Comparison of ENCODE assay signal across 24 cellular contexts in genomic region chr3:71243230-71243629, GRCh38.
DNase-seq lines count a peak whose midpoint lies in the region; ATAC-seq and TF ChIP-seq lines count a peak whose summit lies in the region.
"Had no signal": no experiment of that assay in that cellular context is flagged by ENCODE, and none has a peak within 500 bp of the region (broad histone marks: within the 10 kb centered on the region; RNA-seq: fewer than 3 reads in every experiment).

No MANE protein-coding gene starts in this region.

- 67% methylated on average over 8 of the region's 8 CpGs for WGBS in right cardiac atrium
- WGBS in gastroesophageal sphincter (ENCODE audit: low coverage in 1 of 2), 2 donors, result 22 to 38% methylated on average over 8 of the region's 8 CpGs

- peaks cover 4% of the 10 kb centered on the region for H3K27me3 Mint-ChIP-seq in nephron (ENCODE audit: low read depth)
- no peaks in the 10 kb centered on the region for H3K27me3 Mint-ChIP-seq in activated CD8-positive, alpha-beta T cell treated with anti-CD3 and anti-CD28 coated beads, Interleukin-2, amount 10 ng/mL, durations not matched to agents 7 days and 5 days (ENCODE audit: low read depth)
- H3K27me3 Mint-ChIP-seq: CD8-positive, alpha-beta memory T cell had no signal

- peaks cover 3% of the 10 kb centered on the region for H3K36me3 Mint-ChIP-seq in nephron (ENCODE audit: low read depth)
- H3K36me3 Mint-ChIP-seq in activated CD8-positive, alpha-beta T cell treated with anti-CD3 and anti-CD28 coated beads, Interleukin-2, amount 10 ng/mL, durations not matched to agents 7 days and 5 days (ENCODE audit: low read depth), result peaks cover 3% of the 10 kb centered on the region
- H3K36me3 Mint-ChIP-seq: stimulated activated effector memory CD8-positive, alpha-beta T cell treated with anti-CD3 and anti-CD28 coated beads, Interleukin-12 subunit alpha, Interleukin-12 subunit beta, amount 100 ng/mL, for 72 hours had no signal

- intact Hi-C loops in Right ventricle myocardium superior (cut with DNase I), result loop anchor here (10.0 kb wide), 2 partner anchors 178 to 342 kb away; partner anchors contain the start of gene FOXP1
- intact Hi-C loops in right cardiac atrium (cut with DNase I), result loop anchor here in 1 of 4 donors (10.0 kb wide), 1 partner anchor 108 kb away; no protein-coding TSS in a partner anchor
- intact Hi-C loops in upper lobe of right lung (cut with DNase I), result no loop called here

- H3K9me3 Mint-ChIP-seq in nephron, result no peaks in the 10 kb centered on the region
- no peaks in the 10 kb centered on the region for H3K9me3 Mint-ChIP-seq in activated CD8-positive, alpha-beta T cell treated with anti-CD3 and anti-CD28 coated beads, Interleukin-2, amount 10 ng/mL, durations not matched to agents 7 days and 5 days (ENCODE audit: insufficient read depth)
- H3K9me3 Mint-ChIP-seq: CD8-positive, alpha-beta memory T cell; H9; stimulated activated effector memory CD8-positive, alpha-beta T cell treated with anti-CD3 and anti-CD28 coated beads, Interleukin-12 subunit alpha, Interleukin-12 subunit beta, amount 100 ng/mL, for 72 hours had no signal

- no peak for TF ChIP-seq CTCF in gastroesophageal sphincter (IDR thresholded peaks at IDR 0.05)
- TF ChIP-seq CTCF in nephron (IDR thresholded peaks at IDR 0.05; ENCODE audit: unreplicated experiment in 3 of 3), result no peak
- TF ChIP-seq CTCF in upper lobe of right lung (IDR thresholded peaks at IDR 0.05), result no peak

- peaks cover 83% of the 10 kb centered on the region for H3K4me1 Mint-ChIP-seq in nephron
- H3K4me1 Mint-ChIP-seq in activated CD8-positive, alpha-beta T cell treated with anti-CD3 and anti-CD28 coated beads, Interleukin-2, amount 10 ng/mL, durations not matched to agents 7 days and 5 days (ENCODE audit: low read depth), result peaks cover 5% of the 10 kb centered on the region
- H3K4me1 Mint-ChIP-seq: stimulated activated effector memory CD8-positive, alpha-beta T cell treated with anti-CD3 and anti-CD28 coated beads, Interleukin-12 subunit alpha, Interleukin-12 subunit beta, amount 100 ng/mL, for 72 hours had no signal

- H3K4me3 ChIP-seq in right cardiac atrium (ENCODE audit: low read length) (no peak overlapping the region), gastroesophageal sphincter (peak overlapping the region; percentile 45 to 49), upper lobe of right lung (no peak overlapping the region)
- H3K4me3 ChIP-seq: SJSA1 had no signal

- H3K27me3 ChIP-seq in right cardiac atrium (ENCODE audit: control insufficient read depth, insufficient read depth) (no peaks in the 10 kb centered on the region), gastroesophageal sphincter (no peaks in the 10 kb centered on the region), upper lobe of right lung (no peaks in the 10 kb centered on the region)
- H3K27me3 ChIP-seq: SJSA1, uterus had no signal

- H3K9me3 ChIP-seq in right cardiac atrium (ENCODE audit: control insufficient read depth, low read length) (no peaks in the 10 kb centered on the region), gastroesophageal sphincter (no peaks in the 10 kb centered on the region), upper lobe of right lung (no peaks in the 10 kb centered on the region)
- H3K9me3 ChIP-seq: SJSA1, uterus had no signal

- POLR2A ChIA-PET in activated CD8-positive, alpha-beta T cell treated with anti-CD3 and anti-CD28 coated beads, Interleukin-2, amount 10 ng/mL, durations not matched to agents 7 days and 5 days (lab: Charles Lee), result interaction anchor here (1.2 kb wide), 1 partner anchor 27 kb away, joined by 3 read pairs; no protein-coding TSS in a partner anchor

- peak; percentile 34 for ATAC-seq in Right ventricle myocardium superior (ENCODE audit: poor library complexity)
- no peak for ATAC-seq in right cardiac atrium
- ATAC-seq in gastroesophageal sphincter, result peak; percentile 28
- peak; percentile 45 for ATAC-seq in upper lobe of right lung
- ATAC-seq in activated CD8-positive, alpha-beta T cell treated with anti-CD3 and anti-CD28 coated beads, Interleukin-2, amount 10 ng/mL, durations not matched to agents 7 days and 5 days, result no peak
- ATAC-seq: stimulated activated effector memory CD8-positive, alpha-beta T cell treated with anti-CD3 and anti-CD28 coated beads, Interleukin-12 subunit alpha, Interleukin-12 subunit beta, amount 100 ng/mL, for 72 hours had no signal

- TF ChIP-seq EP300 in gastroesophageal sphincter (IDR thresholded peaks at IDR 0.05), result no peak

- no peak for TF ChIP-seq POLR2A in gastroesophageal sphincter (IDR thresholded peaks at IDR 0.05)

- DNase-seq in Right ventricle myocardium superior, result no peak
- DNase-seq in right cardiac atrium, result no peak
- DNase-seq in upper lobe of right lung, result no peak
- DNase-seq in activated CD8-positive, alpha-beta T cell treated with anti-CD3 and anti-CD28 coated beads, Interleukin-2, amount 10 ng/mL, durations not matched to agents 7 days and 5 days, result no peak
- DNase-seq in superior temporal gyrus (ENCODE audit: extremely low spot score), result no peak
- DNase-seq in NCI-H774 (lab: John Stamatoyannopoulos, UW), result no peak
- DNase-seq: activated gamma-delta T cell treated with Interleukin-2 at 50 U/mL for 16 hours; CD8-positive, alpha-beta memory T cell; effector CD4-positive, alpha-beta T cell; H9; hypothalamus; KBM-7; kidney glomerular epithelial cell; NCI-H1105 treated with DMSO at 0.1 percent for 48 hours; NCI-H2107; NCI-H69; stimulated activated CD4-positive, alpha-beta T cell treated with anti-CD3 and anti-CD28 coated beads, Interleukin-12 subunit alpha, Interleukin-12 subunit beta, amount 100 ng/mL, for 4 hours; T-helper 9 cell; uterus had no signal

- peak overlapping the region; percentile 15 to 88 (median 16) for H3K27ac Mint-ChIP-seq in nephron
- H3K27ac Mint-ChIP-seq in activated CD8-positive, alpha-beta T cell treated with anti-CD3 and anti-CD28 coated beads, Interleukin-2, amount 10 ng/mL, durations not matched to agents 7 days and 5 days, result no peak overlapping the region
- H3K27ac Mint-ChIP-seq: CD8-positive, alpha-beta memory T cell; stimulated activated effector memory CD8-positive, alpha-beta T cell treated with anti-CD3 and anti-CD28 coated beads, Interleukin-12 subunit alpha, Interleukin-12 subunit beta, amount 100 ng/mL, for 72 hours had no signal

- H3K36me3 ChIP-seq in gastroesophageal sphincter (no peaks in the 10 kb centered on the region), upper lobe of right lung (no peaks in the 10 kb centered on the region)
- H3K36me3 ChIP-seq: SJSA1, uterus had no signal

- H3K4me1 ChIP-seq in right cardiac atrium (ENCODE audit: control insufficient read depth, insufficient read depth, low read length), result peaks cover 7% of the 10 kb centered on the region
- peaks cover 2 to 91% (median 4%) of the 10 kb centered on the region in 3 donors for H3K4me1 ChIP-seq in gastroesophageal sphincter
- H3K4me1 ChIP-seq in upper lobe of right lung, result peaks cover 9% of the 10 kb centered on the region
- H3K4me1 ChIP-seq: parathyroid adenoma, uterus had no signal

- H3K27ac ChIP-seq in right cardiac atrium (ENCODE audit: low read length) (no peak overlapping the region), gastroesophageal sphincter (peak overlapping the region; percentile 64 to 86 (median 82)), upper lobe of right lung (no peak overlapping the region)
- H3K27ac ChIP-seq: parathyroid adenoma, SJSA1 had no signal

- H3K4me3 Mint-ChIP-seq in nephron, result peak overlapping the region; percentile 12 to 30 (median 18)
- no peak overlapping the region for H3K4me3 Mint-ChIP-seq in activated CD8-positive, alpha-beta T cell treated with anti-CD3 and anti-CD28 coated beads, Interleukin-2, amount 10 ng/mL, durations not matched to agents 7 days and 5 days
- H3K4me3 Mint-ChIP-seq: CD8-positive, alpha-beta memory T cell; stimulated activated effector memory CD8-positive, alpha-beta T cell treated with anti-CD3 and anti-CD28 coated beads, Interleukin-12 subunit alpha, Interleukin-12 subunit beta, amount 100 ng/mL, for 72 hours had no signal

- CTCF ChIA-PET in activated CD8-positive, alpha-beta T cell treated with anti-CD3 and anti-CD28 coated beads, Interleukin-2, amount 10 ng/mL, durations not matched to agents 7 days and 5 days (lab: Charles Lee), result interaction anchor here (0.7 to 2.0 kb wide), 2 partner anchors 22 to 194 kb away, joined by 4 to 8 read pairs; no protein-coding TSS in a partner anchor

Comparison
In these comparisons a context has a peak if more than half of its experiments do, and no peak if none do; other contexts are left out.
1. ATAC-seq: peak in Right ventricle myocardium superior (single experiment), gastroesophageal sphincter (single experiment) and upper lobe of right lung (single experiment); none in right cardiac atrium (0 of 2) and activated CD8-positive, alpha-beta T cell treated with anti-CD3 and anti-CD28 coated beads, Interleukin-2, amount 10 ng/mL, durations not matched to agents 7 days and 5 days (single experiment).
2. H3K27ac ChIP-seq: peak in gastroesophageal sphincter (4 of 4); none in right cardiac atrium (single experiment) and upper lobe of right lung (single experiment).
3. H3K4me3 ChIP-seq: peak in gastroesophageal sphincter (2 of 2); none in right cardiac atrium (single experiment) and upper lobe of right lung (single experiment).